16 cellular contexts compared by ENCODE assay signal in genomic region chr20:62401331-62401779, GRCh38. TPM values are rescaled to one million over a fixed set of nuclear protein-coding genes. Genes with fewer than 3 reads are reported as not detected.
DNase-seq lines count a peak whose midpoint lies in the region; TF ChIP-seq lines count a peak whose summit lies in the region.
"Had no signal": no experiment of that assay in that cellular context is flagged by ENCODE, and none has a peak within 500 bp of the region (broad histone marks: within the 10 kb centered on the region; RNA-seq: fewer than 3 reads in every experiment).

No MANE protein-coding gene starts in this region.

- H3K4me1 Mint-ChIP-seq in endodermal cell (peaks cover 6% of the 10 kb centered on the region), nephron progenitor cell (peaks cover 14% of the 10 kb centered on the region)

- H3K27me3 Mint-ChIP-seq in endodermal cell (ENCODE audit: insufficient read depth) = no peaks in the 10 kb centered on the region
- H3K27me3 Mint-ChIP-seq in nephron progenitor cell (ENCODE audit: low read depth, poor library complexity) = peaks cover 9% of the 10 kb centered on the region
- H3K27me3 Mint-ChIP-seq: activated B cell treated with CpG ODN at 0.5 μM for 24 hours; stimulated activated naive CD8-positive, alpha-beta T cell treated with anti-CD3 and anti-CD28 coated beads, Interleukin-15, amount 100 ng/mL, for 72 hours had no signal

- peaks cover 9% of the 10 kb centered on the region for H3K36me3 Mint-ChIP-seq in endodermal cell (ENCODE audit: low read depth)
- H3K36me3 Mint-ChIP-seq in nephron progenitor cell (ENCODE audit: low read depth) = peaks cover 18% of the 10 kb centered on the region

- no peak overlapping the region for H3K27ac Mint-ChIP-seq in endodermal cell
- no peak overlapping the region for H3K27ac Mint-ChIP-seq in nephron progenitor cell
- H3K27ac Mint-ChIP-seq: activated B cell treated with CpG ODN at 0.5 μM for 24 hours; activated T-helper 2 cell treated with anti-CD3 and anti-CD28 coated beads, Interferon-gamma antibody, Interleukin-2, Interleukin-4, amounts not matched to agents 10 μg/mL and 5 μg/mL and 100 μg/mL, durations not matched to agents 14 hours and 24 hours and 36 hours; stimulated activated naive CD8-positive, alpha-beta T cell treated with anti-CD3 and anti-CD28 coated beads, Interleukin-15, amount 100 ng/mL, for 72 hours had no signal

- no peak overlapping the region for H3K4me3 Mint-ChIP-seq in endodermal cell
- H3K4me3 Mint-ChIP-seq in nephron progenitor cell = no peak overlapping the region
- H3K4me3 Mint-ChIP-seq: activated B cell treated with CpG ODN at 0.5 μM for 24 hours; stimulated activated naive CD8-positive, alpha-beta T cell treated with anti-CD3 and anti-CD28 coated beads, Interleukin-15, amount 100 ng/mL, for 72 hours had no signal

- H3K9ac ChIP-seq in endodermal cell (ENCODE audit: extremely low read depth, low read length, poor library complexity, severe bottlenecking) = no peak overlapping the region

- CTCF ChIA-PET in BJ (lab: Yijun Ruan, JAX) = interaction anchor here (0.6 to 1.5 kb wide), 2 partner anchors 25 to 494 kb away, joined by 3 read pairs; no protein-coding TSS in a partner anchor

- 0 out of 2 replicates have a peak, but pooled peaks have one; percentile 6 for TF ChIP-seq CTCF in BJ (IDR thresholded peaks at IDR 0.05; ENCODE audit: insufficient read depth, low read depth, low read length)
- peak; percentile 71 for TF ChIP-seq CTCF in endodermal cell (conservative IDR thresholded peaks at IDR 0.05)
- TF ChIP-seq CTCF in nephron progenitor cell (IDR thresholded peaks at IDR 0.05) = peak; percentile 42

- H3K36me3 ChIP-seq in BJ (ENCODE audit: control insufficient read depth, insufficient read depth, low read length) (peaks cover 2% of the 10 kb centered on the region), endodermal cell (ENCODE audit: control insufficient read depth, insufficient read depth, low read length) (no peaks in the 10 kb centered on the region)

- 85 to 90% methylated on average over 17 to 21 of the region's 21 CpGs for whole genome bisulfite sequencing in endodermal cell (ENCODE audit: insufficient coverage in 1 of 2, insufficient read length in 1 of 2), 2 experiments

- H3K4me1 ChIP-seq in endodermal cell (ENCODE audit: control insufficient read depth, insufficient read depth, low read length) = peaks cover 4% of the 10 kb centered on the region

- H3K27ac ChIP-seq in endodermal cell (ENCODE audit: low read depth, low read length) = no peak overlapping the region

- H3K27me3 ChIP-seq in BJ (ENCODE audit: control insufficient read depth, insufficient read depth, low read length) = no peaks in the 10 kb centered on the region
- H3K27me3 ChIP-seq in endodermal cell (ENCODE audit: control insufficient read depth, insufficient read depth, low read length, poor library complexity, severe bottlenecking) = no peaks in the 10 kb centered on the region

- no peak for DNase-seq in BJ (ENCODE audit: low read depth)
- peak; percentile 18 for DNase-seq in NCI-H526 treated with DMSO at 0.1 percent for 48 hours (lab: John Stamatoyannopoulos, UW)
- peak; percentile 93 for DNase-seq in endodermal cell
- DNase-seq in nephron progenitor cell = peak; percentile 53
- no peak for DNase-seq in superior temporal gyrus (ENCODE audit: extremely low spot score)
- no peak for DNase-seq in SHP77 (lab: John Stamatoyannopoulos, UW)
- DNase-seq in AG20443 (ENCODE audit: low spot score) = no peak
- no peak for DNase-seq in DMS53 (lab: John Stamatoyannopoulos, UW)
- DNase-seq: activated B cell treated with CpG ODN at 0.5 μM for 24 hours; AML-193; NCI-H1694; stimulated activated naive CD8-positive, alpha-beta T cell treated with anti-CD3 and anti-CD28 coated beads, Interleukin-15, amount 100 ng/mL, for 72 hours had no signal

- H3K4me3 ChIP-seq in BJ (ENCODE audit: low read depth, low read length) (no peak overlapping the region), endodermal cell (ENCODE audit: low read length) (no peak overlapping the region)

- H3K9me3 Mint-ChIP-seq in endodermal cell (no peaks in the 10 kb centered on the region), nephron progenitor cell (no peaks in the 10 kb centered on the region)
- H3K9me3 Mint-ChIP-seq: activated B cell treated with CpG ODN at 0.5 μM for 24 hours had no signal

- POLR2A ChIA-PET in BJ (lab: Charles Lee) = no interaction called here

- no peaks in the 10 kb centered on the region for H3K9me3 ChIP-seq in endodermal cell (ENCODE audit: control insufficient read depth, low read length)

RNA-seq across cellular contexts. Expression of gene CABLES2, which starts 5.7 kb away (rescaled TPM):
- polyA plus RNA-seq in BJ (2011; rRNA removed) = 3.6 and 4.8 TPM in 2 replicates
- polyA minus RNA-seq in BJ (2011; rRNA and poly(A)+ RNA removed) = 4.2 and 5.3 TPM in 2 replicates
- total RNA-seq in endodermal cell = 10 to 100 TPM; 10.4 to 15.6 TPM
- polyA plus RNA-seq in endodermal cell (2013, experiment 1 of 2) = 13.5 TPM
- 13.0 TPM for polyA plus RNA-seq in endodermal cell (2013, experiment 2 of 2)

RNA-seq across cellular contexts. Expression of gene RPS21, which starts 14.5 kb away (rescaled TPM):
- 3,553 and 3,818 TPM in 2 replicates for polyA plus RNA-seq in BJ (2011; rRNA removed)
- polyA minus RNA-seq in BJ (2011; rRNA and poly(A)+ RNA removed) = 619 and 903 TPM in 2 replicates
- 1,000 to 10,000 TPM; 1,288 to 1,382 TPM for total RNA-seq in endodermal cell
- polyA plus RNA-seq in endodermal cell (2013, experiment 1 of 2) = 1,213 TPM
- polyA plus RNA-seq in endodermal cell (2013, experiment 2 of 2) = 1,212 TPM

RNA-seq across cellular contexts. Expression of gene RBBP8NL, which starts 26.0 kb away (rescaled TPM):
- polyA plus RNA-seq in BJ (2011; rRNA removed) = not detected in 2 replicates
- polyA minus RNA-seq in BJ (2011; rRNA and poly(A)+ RNA removed) = not detected in 2 replicates
- total RNA-seq in endodermal cell = under 1 TPM in 1 of 2 donors, not detected in 1; 0.40 TPM
- 0.07 TPM for polyA plus RNA-seq in endodermal cell (2013, experiment 1 of 2)
- 0.25 TPM for polyA plus RNA-seq in endodermal cell (2013, experiment 2 of 2)
- total RNA-seq: activated B cell treated with CpG ODN at 0.5 μM for 24 hours; activated T-helper 2 cell treated with anti-CD3 and anti-CD28 coated beads, Interferon-gamma antibody, Interleukin-2, Interleukin-4, amounts not matched to agents 10 μg/mL and 5 μg/mL and 100 μg/mL, durations not matched to agents 14 hours and 24 hours and 36 hours; cerebellum; endothelial cell of umbilical vein; posterior vena cava had no signal
- polyA plus RNA-seq: endothelial cell of umbilical vein had no signal

RNA-seq across cellular contexts. Expression of gene LAMA5, which starts 34.2 kb away (rescaled TPM):
- 0.82 and 1.1 TPM in 2 replicates for polyA plus RNA-seq in BJ (2011; rRNA removed)
- 0.72 and 2.9 TPM in 2 replicates for polyA minus RNA-seq in BJ (2011; rRNA and poly(A)+ RNA removed)
- 100 to 1,000 TPM; 315 to 369 TPM for total RNA-seq in endodermal cell
- polyA plus RNA-seq in endodermal cell (2013, experiment 1 of 2) = 95.9 TPM
- 89.1 TPM for polyA plus RNA-seq in endodermal cell (2013, experiment 2 of 2)

Comparison
In these comparisons a context has a peak if more than half of its experiments do, and no peak if none do; other contexts are left out.
1. DNase-seq: peak in NCI-H526 treated with DMSO at 0.1 percent for 48 hours (single experiment), endodermal cell (single experiment) and nephron progenitor cell (single experiment); none in BJ (single experiment), superior temporal gyrus (single experiment), SHP77 (0 of 2), AG20443 (single experiment) and DMS53 (single experiment).
2. CTCF ChIP-seq: peak in every context shown above with its lines; median percentile 71 in endodermal cell; 42 in nephron progenitor cell; 6 in BJ.